ENCODE assay signal across 1 cellular context in genomic region chr6:10429638-10430427, GRCh38.
TF ChIP-seq lines count a peak whose summit lies in the region.

No MANE protein-coding gene starts in this region.

TF ChIP-seq in H1, 55 proteins besides CTCF, POLR2A, EP300 and RAD21:
- TF ChIP-seq CBX8 (IDR thresholded peaks at IDR 0.05; ENCODE audit: borderline replicate concordance, low read depth, low read length) (no peak), GABPA (IDR thresholded peaks at IDR 0.05; ENCODE audit: borderline replicate concordance, insufficient read depth, low read length) (no peak), YY1 (IDR thresholded peaks at IDR 0.05; ENCODE audit: low read depth, low read length) (no peak), JUND (IDR thresholded peaks at IDR 0.05; ENCODE audit: low read length) (no peak), HDAC6 (IDR thresholded peaks at IDR 0.05; ENCODE audit: low read depth, low read length) (no peak), E2F6 (IDR thresholded peaks at IDR 0.05) (no peak), EGR1 (IDR thresholded peaks at IDR 0.05; ENCODE audit: borderline replicate concordance, low read depth, low read length) (no peak), SP2 (IDR thresholded peaks at IDR 0.05; ENCODE audit: low read length) (no peak), CHD7 (IDR thresholded peaks at IDR 0.05; ENCODE audit: insufficient replicate concordance, low read length) (no peak), PHF8 (conservative IDR thresholded peaks at IDR 0.05; ENCODE audit: low read depth, low read length) (no peak), TAF7 (optimal IDR thresholded peaks at IDR 0.05; ENCODE audit: borderline replicate concordance, low read depth, low read length) (no peak)
